ENCODE assay signal across 8 cellular contexts in the genomic region with DNA sequence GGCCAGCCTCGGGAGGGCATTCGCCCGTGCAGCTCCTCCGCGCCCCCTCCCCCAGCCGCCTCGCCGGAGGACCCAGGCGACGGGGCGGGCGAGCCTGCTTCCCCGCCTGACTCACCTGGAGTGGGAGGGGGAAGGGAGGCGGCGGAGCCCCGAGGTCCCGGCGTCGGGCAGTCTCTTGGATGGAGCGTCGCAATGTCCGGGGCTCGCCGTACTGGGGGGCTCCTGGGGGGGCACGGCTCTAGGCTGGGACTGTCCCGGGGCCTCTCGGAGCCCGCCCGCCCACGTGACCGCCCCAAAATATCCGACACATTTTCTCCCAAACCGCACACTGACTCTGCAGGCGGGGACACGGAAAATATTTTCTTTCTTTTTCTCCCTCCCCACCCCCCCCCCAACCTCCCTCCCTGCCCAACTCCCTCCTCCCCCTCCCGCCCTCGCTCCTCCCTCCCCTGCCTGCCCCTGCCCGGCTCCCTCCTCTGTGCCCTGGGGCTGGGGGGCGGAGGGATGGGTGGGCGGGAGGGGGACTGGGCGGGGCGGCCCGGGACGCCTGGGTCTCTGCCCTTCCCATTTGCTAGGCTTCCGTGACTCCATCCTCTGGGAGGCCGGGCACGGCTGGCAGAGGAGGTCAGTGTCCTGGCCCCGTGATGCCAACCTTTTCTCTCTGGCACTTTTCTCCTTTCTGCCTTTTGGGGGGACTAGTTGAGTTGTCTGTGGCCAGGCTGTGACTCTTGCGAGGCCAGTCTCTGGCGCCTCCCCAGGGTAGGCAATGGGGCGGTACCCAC. TPM values are rescaled to one million over a fixed set of nuclear protein-coding genes. Genes with fewer than 3 reads are reported as not detected.
DNase-seq lines count a peak whose midpoint lies in the region; ATAC-seq, FAIRE-seq and TF ChIP-seq lines count a peak whose summit lies in the region.

RARG (minus strand) TSS at position 351 of the 782 bp plus-strand sequence. CDS start 4,664 bp downstream, outside the sequence.

- no peaks in the 10 kb centered on the region for H3K79me2 ChIP-seq in K562 (ENCODE audit: control insufficient read depth, insufficient read depth, low read length)

- DNase-seq in Ammon's horn (ENCODE audit: low spot score) (peak; percentile 54), HFFc6 (peak; percentile 43), K562 (ENCODE audit: extremely low read depth in 1 of 4, low spot score in 3 of 4) (peak; percentile 42 to 75 (median 62)), hypothalamus (lab: John Stamatoyannopoulos, UW) (peak in 27 of 51 donors; percentile 18 to 74 (median 45)), SHP77 (lab: John Stamatoyannopoulos, UW) (no peak), NCI-H524 (lab: John Stamatoyannopoulos, UW) (no peak)
- peak; percentile 63 for DNase-seq in T-helper 2 cell treated with Interferon-gamma antibody and Interleukin-4, amounts not matched to agents 5 μg/mL and 100 μg/mL, for 36 hours (ENCODE audit: low spot score)

- in situ Hi-C loops in K562 (cut with MboI), result no loop called here

- H3K4me2 ChIP-seq in K562 (ENCODE audit: insufficient read depth, low read length), result peak within 1 kb of the TSS; percentile 54

- no peaks in the 10 kb centered on the region; the same call in 1 of the 2 replicates for H4K20me1 ChIP-seq in K562 (replicated peaks; ENCODE audit: control insufficient read depth, insufficient read depth, low read length)

- H3K9me1 ChIP-seq in K562 (ENCODE audit: control insufficient read depth, insufficient read depth, low read length), result no peaks in the 10 kb centered on the region

- H3K9me3 Mint-ChIP-seq in HFFc6, result no peaks in the 10 kb centered on the region
- H3K9me3 Mint-ChIP-seq in T-helper 2 cell treated with Interferon-gamma antibody and Interleukin-4, amounts not matched to agents 5 μg/mL and 100 μg/mL, for 36 hours, result no peaks in the 10 kb centered on the region

- peak within 1 kb of the TSS; percentile 63 for H3K27ac Mint-ChIP-seq in HFFc6
- H3K27ac Mint-ChIP-seq in T-helper 2 cell treated with Interferon-gamma antibody and Interleukin-4, amounts not matched to agents 5 μg/mL and 100 μg/mL, for 36 hours, result peak within 1 kb of the TSS; percentile 80

- POLR2A ChIA-PET in K562 (lab: Yijun Ruan, JAX), result no interaction called here

- BruUV-seq in K562 (replicated peaks; lab: Mats Ljungman, UMichigan), result no TSS peak

- H2AFZ ChIP-seq in K562 (ENCODE audit: low read depth, low read length), result peak within 1 kb of the TSS; percentile 79

- H3K36me3 ChIP-seq in K562 (ENCODE audit: control insufficient read depth, insufficient read depth, low read length) (no peaks in the 10 kb centered on the region), skeletal muscle tissue (ENCODE audit: control insufficient read depth in 3 of 3, insufficient read depth in 3 of 3, low read length in 3 of 3) (no peaks in the 10 kb centered on the region)

- H3K4me1 Mint-ChIP-seq in HFFc6 (ENCODE audit: low read depth), result peaks cover 44% of the 10 kb centered on the region
- H3K4me1 Mint-ChIP-seq in T-helper 2 cell treated with Interferon-gamma antibody and Interleukin-4, amounts not matched to agents 5 μg/mL and 100 μg/mL, for 36 hours (ENCODE audit: low read depth), result peaks cover 41% of the 10 kb centered on the region

- H3K4me3 ChIP-seq in K562 (peak within 1 kb of the TSS; percentile 33), skeletal muscle tissue (ENCODE audit: low read length in 3 of 3) (peak within 1 kb of the TSS; percentile 56 to 68 (median 67))

- H3K4me3 Mint-ChIP-seq in HFFc6, result peak within 1 kb of the TSS; percentile 91
- peak within 1 kb of the TSS; percentile 90 for H3K4me3 Mint-ChIP-seq in T-helper 2 cell treated with Interferon-gamma antibody and Interleukin-4, amounts not matched to agents 5 μg/mL and 100 μg/mL, for 36 hours

- no peaks in the 10 kb centered on the region for H3K27me3 ChIP-seq in K562 (ENCODE audit: control insufficient read depth in 2 of 2, insufficient read depth in 2 of 2, low read length in 2 of 2)
- peaks cover 19 to 42% (median 39%) of the 10 kb centered on the region in 3 donors for H3K27me3 ChIP-seq in skeletal muscle tissue (ENCODE audit: control insufficient read depth in 3 of 3, insufficient read depth in 3 of 3, low read length in 3 of 3)

- TF ChIP-seq RAD21 in K562 (CRISPR knock-in tag; conservative IDR thresholded peaks at IDR 0.05 in 1 of 2, IDR thresholded peaks at IDR 0.05 in 1 of 2), result no peak

- H3K27me3 Mint-ChIP-seq in HFFc6 (ENCODE audit: insufficient read depth), result peaks cover 6% of the 10 kb centered on the region
- no peaks in the 10 kb centered on the region for H3K27me3 Mint-ChIP-seq in T-helper 2 cell treated with Interferon-gamma antibody and Interleukin-4, amounts not matched to agents 5 μg/mL and 100 μg/mL, for 36 hours (ENCODE audit: low read depth)

- no peaks in the 10 kb centered on the region; the same call in 1 of the 2 replicates for H3K36me3 Mint-ChIP-seq in HFFc6 (ENCODE audit: low read depth)
- H3K36me3 Mint-ChIP-seq in T-helper 2 cell treated with Interferon-gamma antibody and Interleukin-4, amounts not matched to agents 5 μg/mL and 100 μg/mL, for 36 hours (ENCODE audit: low read depth), result peaks cover under 1% of the 10 kb centered on the region

- intact Hi-C loops in K562 (cut with micrococcal nuclease), result no loop called here

- H3K27ac ChIP-seq in K562 (ENCODE audit: extremely low read depth, low read depth, low read length) (no peak within 1 kb of the TSS), skeletal muscle tissue (ENCODE audit: low read depth, low read length) (peak within 1 kb of the TSS; percentile 44)

- CTCF ChIA-PET in K562 (lab: Yijun Ruan, JAX; ENCODE audit: low intra/inter-chr PET ratio), result no interaction called here

- WGBS in K562 (ENCODE audit: insufficient coverage, low coverage, missing lambda C conversion rate), result 31% methylated on average over 4 of the region's 51 CpGs

- peak within 1 kb of the TSS in 1 of 2 experiments; percentile 84; a peak in 3 of 4 replicates for H3K9ac ChIP-seq in K562 (ENCODE audit: insufficient read depth in 1 of 2, low read depth in 2 of 2, low read length in 2 of 2)
- H3K9ac ChIP-seq in skeletal muscle tissue (ENCODE audit: low read depth in 1 of 3, low read length in 3 of 3), result peak within 1 kb of the TSS; percentile 43 to 68 (median 56)

- TF ChIP-seq CTCF in HFFc6 (IDR thresholded peaks at IDR 0.05), result no peak; the same call in 1 of the 2 replicates
- 0 out of 6 replicates have a peak, but pooled peaks of 1 of the 3 experiments have one; percentile 14 for TF ChIP-seq CTCF in K562 (IDR thresholded peaks at IDR 0.05 in 2 of 3, conservative IDR thresholded peaks at IDR 0.05 in 1 of 3; ENCODE audit: insufficient read depth in 2 of 3, low read depth in 1 of 3, low read length in 3 of 3)

- peak; percentile 62 for ATAC-seq in K562

- peaks cover 13 to 32% of the 10 kb centered on the region in 2 experiments for H3K4me1 ChIP-seq in K562 (replicated peaks in 1 of 2; ENCODE audit: control insufficient read depth in 2 of 2, insufficient read depth in 2 of 2, low read length in 2 of 2)
- H3K4me1 ChIP-seq in skeletal muscle tissue (ENCODE audit: control insufficient read depth in 3 of 3, insufficient read depth in 3 of 3, low read length in 3 of 3), result peaks cover 18 to 23% (median 20%) of the 10 kb centered on the region in 3 donors

- no peaks in the 10 kb centered on the region for H3K9me3 ChIP-seq in K562 (replicated peaks; ENCODE audit: control insufficient read depth, insufficient read depth, low read depth, low read length)
- H3K9me3 ChIP-seq in skeletal muscle tissue (ENCODE audit: control insufficient read depth in 3 of 3, low read length in 3 of 3), result no peaks in the 10 kb centered on the region

- FAIRE-seq in K562 (lab: Jason Lieb, UNC), result no peak

- no peak for TF ChIP-seq EP300 in K562 (IDR thresholded peaks at IDR 0.05; ENCODE audit: low read length)

- no peak for TF ChIP-seq POLR2A in K562 (conservative IDR thresholded peaks at IDR 0.05)

TF ChIP-seq in K562, 482 proteins besides CTCF, POLR2A, EP300 and RAD21 (continues in another document):
- 0 out of 2 replicates have a peak, but pooled peaks have one; percentile 20 for TF ChIP-seq LCOR (CRISPR knock-in tag; IDR thresholded peaks at IDR 0.05)
- TF ChIP-seq RNF2 (IDR thresholded peaks at IDR 0.05), result no peak
- 0 out of 2 replicates have a peak, but pooled peaks have one; percentile 18 for TF ChIP-seq RBFOX2 (IDR thresholded peaks at IDR 0.05; ENCODE audit: low read depth, low read length)
- TF ChIP-seq MYC (IDR thresholded peaks at IDR 0.05; ENCODE audit: low read depth, low read length), result peak; percentile 13; the same call in 1 of the 2 replicates
- TF ChIP-seq MYC (CRISPR knock-in tag; IDR thresholded peaks at IDR 0.05; ENCODE audit: borderline replicate concordance, low read depth), result no peak
- TF ChIP-seq, protein P1, sequence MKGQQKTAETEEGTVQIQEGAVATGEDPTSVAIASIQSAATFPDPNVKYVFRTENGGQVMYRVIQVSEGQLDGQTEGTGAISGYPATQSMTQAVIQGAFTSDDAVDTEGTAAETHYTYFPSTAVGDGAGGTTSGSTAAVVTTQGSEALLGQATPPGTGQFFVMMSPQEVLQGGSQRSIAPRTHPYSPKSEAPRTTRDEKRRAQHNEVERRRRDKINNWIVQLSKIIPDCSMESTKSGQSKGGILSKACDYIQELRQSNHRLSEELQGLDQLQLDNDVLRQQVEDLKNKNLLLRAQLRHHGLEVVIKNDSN (CRISPR knock-in tag; IDR thresholded peaks at IDR 0.05), result peak; percentile 52; the same call in 1 of the 2 replicates

RNA-seq across cellular contexts. Expression of gene RARG, which starts in this region (rescaled TPM):
- total RNA-seq in HFFc6 (2021; fragmentation: NEBNext Ultra II Directional; extraction: Animal tissue kit (Norgen Biotek cat#: 25700)), result 10 to 100 TPM; 47.2 to 80.5 (median 71.0) TPM
- 6.1 and 17.7 TPM in 2 replicates for total RNA-seq in K562 (2011; cell fraction: chromatin; rRNA removed; ENCODE audit: low replicate concordance)
- 8.7 and 10.3 TPM in 2 replicates for total RNA-seq in K562 (2011; cell fraction: nucleolus; rRNA removed)
- 5.0 and 7.3 TPM in 2 replicates for total RNA-seq in K562 (2011; cell fraction: nucleoplasm; rRNA removed)
- total RNA-seq in K562 (2014; rRNA removed) (1.9 and 3.3 TPM in 2 replicates), K562 (2014; rRNA removed; fragmentation: Illumina TruSeq; extraction: Trizol) (1.8 and 3.1 TPM in 2 replicates), K562 (2015; rRNA removed; fragmentation: Illumina TruSeq; extraction: Trizol) (3.8 and 4.7 TPM in 2 replicates), K562 (2021) (7.6 and 9.4 TPM in 2 replicates), skeletal muscle tissue (12.5 TPM)
- polyA plus RNA-seq in K562 (2011; rRNA removed) (4.1 and 4.7 TPM in 2 replicates), K562 (2014; fragmentation: Illumina TruSeq; extraction: Trizol) (6.0 and 7.8 TPM in 2 replicates), K562 (2014; fragmentation: Nextera tagmentation; extraction: Ambion mirVana) (under 1 TPM; 0.18 to 0.36 TPM), K562 (2014; rRNA removed) (4.9 and 6.5 TPM in 2 replicates)
- 4.7 and 7.6 TPM in 2 replicates for polyA plus RNA-seq in K562 (2011; cell fraction: cytosol; rRNA removed)
- polyA plus RNA-seq in K562 (2011; cell fraction: nucleus; rRNA removed), result 10.9 and 15.3 TPM in 2 replicates
- polyA plus RNA-seq in K562 (2012), result 3.6 and 5.4 TPM in 2 replicates
- polyA minus RNA-seq in K562 (2011; rRNA and poly(A)+ RNA removed), result 4.7 and 5.7 TPM in 2 replicates
- 5.7 and 9.6 TPM in 2 replicates for polyA minus RNA-seq in K562 (2011; cell fraction: cytosol; rRNA and poly(A)+ RNA removed)
- 3.6 and 7.6 TPM in 2 replicates for polyA minus RNA-seq in K562 (2011; cell fraction: nucleus; rRNA and poly(A)+ RNA removed)

Comparison
In these comparisons a context has a peak if more than half of its experiments do, and no peak if none do; other contexts are left out.
1. DNase-seq: peak in Ammon's horn (single experiment), HFFc6 (single experiment), T-helper 2 cell treated with Interferon-gamma antibody and Interleukin-4, amounts not matched to agents 5 μg/mL and 100 μg/mL, for 36 hours (single experiment), K562 (4 of 4) and hypothalamus (27 of 51); none in SHP77 (0 of 2) and NCI-H524 (0 of 2).